8 cellular contexts compared by ENCODE assay signal in genomic region chr2:152718909-152719645, GRCh38. TPM values are rescaled to one million over a fixed set of nuclear protein-coding genes. Genes with fewer than 3 reads are reported as not detected.
A peak's percentile ranks its signal among the peaks of the same experiment; 100 is the strongest.
DNase-seq lines count a peak whose midpoint lies in the region; ATAC-seq, FAIRE-seq and TF ChIP-seq lines count a peak whose summit lies in the region.

No MANE protein-coding gene starts in this region.

- H3K27ac Mint-ChIP-seq in activated naive CD4-positive, alpha-beta T cell treated with anti-CD3 and anti-CD28 coated beads, Interleukin-2, amount 10 ng/mL, durations not matched to agents 7 days and 5 days: peak overlapping the region; percentile 97

- peaks cover 9% of the 10 kb centered on the region for H3K27me3 Mint-ChIP-seq in activated naive CD4-positive, alpha-beta T cell treated with anti-CD3 and anti-CD28 coated beads, Interleukin-2, amount 10 ng/mL, durations not matched to agents 7 days and 5 days

- WGBS in HepG2 (ENCODE audit: low lambda C conversion rate): 2% methylated on average over 21 of the region's 23 CpGs
- WGBS in tibial nerve, 2 donors: 3 to 4% methylated on average over 23 of the region's 23 CpGs

- TSS peak; percentile 75 for BruUV-seq in PC-9 (replicated peaks; lab: Mats Ljungman, UMichigan)
- TSS peak; percentile 58 for BruUV-seq in HepG2 (replicated peaks; lab: Mats Ljungman, UMichigan)

- H3K9me3 ChIP-seq in PC-9 (ENCODE audit: insufficient read depth, low read depth) (no peaks in the 10 kb centered on the region), HepG2 (ENCODE audit: low read length) (no peaks in the 10 kb centered on the region), tibial nerve (no peaks in the 10 kb centered on the region)

- in situ Hi-C loops in HepG2 (cut with HindIII; ENCODE audit: extremely low pct_ligation_motif_present, low pct_unique_long_range_greater_than_20kb): loop anchor here (5.0 to 10.0 kb wide), 2 partner anchors 542 to 894 kb away; partner anchors contain the start of genes ARL5A and STAM2

- no peaks in the 10 kb centered on the region for H3K9me3 Mint-ChIP-seq in activated naive CD4-positive, alpha-beta T cell treated with anti-CD3 and anti-CD28 coated beads, Interleukin-2, amount 10 ng/mL, durations not matched to agents 7 days and 5 days

- no peaks in the 10 kb centered on the region for H3K9me2 ChIP-seq in PC-9 (ENCODE audit: insufficient read depth)

- H4K20me1 ChIP-seq in KMS-11 (ENCODE audit: insufficient read depth) (peaks cover 17% of the 10 kb centered on the region; the same call in 1 of the 2 replicates), PC-9 (ENCODE audit: insufficient read depth) (peaks cover 27% of the 10 kb centered on the region), HepG2 (ENCODE audit: insufficient read depth, low read length) (peaks cover 35% of the 10 kb centered on the region)

- peak; percentile 16 for ATAC-seq in HepG2

- TF ChIP-seq RAD21 in HepG2 (CRISPR knock-in tag; IDR thresholded peaks at IDR 0.05): no peak

- TF ChIP-seq POLR2A in H54 (IDR thresholded peaks at IDR 0.05; ENCODE audit: low read depth, low read length) (no peak), HepG2 (IDR thresholded peaks at IDR 0.05; ENCODE audit: insufficient read depth in 1 of 2, low read depth in 2 of 2, low read length in 2 of 2) (no peak), tibial nerve (IDR thresholded peaks at IDR 0.05) (no peak)

- no peak for DNase-seq in activated naive CD4-positive, alpha-beta T cell treated with anti-CD3 and anti-CD28 coated beads, Interleukin-2, amount 10 ng/mL, durations not matched to agents 7 days and 5 days
- DNase-seq in activated naive CD4-positive, alpha-beta T cell treated with anti-CD3 and anti-CD28 coated beads, Interleukin-2, amount 50 U/mL, for 16 hours: no peak
- DNase-seq in H54 (ENCODE audit: insufficient read length, low spot score): peak; percentile 23
- peak; percentile 68 to 77 for DNase-seq in PC-9
- DNase-seq in caudate nucleus (lab: John Stamatoyannopoulos, UW): peak in 2 of 61 donors; percentile 37 to 43
- peak; percentile 63 for DNase-seq in HepG2 (ENCODE audit: low spot score)
- DNase-seq in tibial nerve (ENCODE audit: low spot score in 2 of 2): peak in 1 of 2 donors; percentile 5

- H3K4me1 Mint-ChIP-seq in activated naive CD4-positive, alpha-beta T cell treated with anti-CD3 and anti-CD28 coated beads, Interleukin-2, amount 10 ng/mL, durations not matched to agents 7 days and 5 days: peaks cover 65% of the 10 kb centered on the region

- H3K4me3 Mint-ChIP-seq in activated naive CD4-positive, alpha-beta T cell treated with anti-CD3 and anti-CD28 coated beads, Interleukin-2, amount 10 ng/mL, durations not matched to agents 7 days and 5 days: peak overlapping the region; percentile 96

- FAIRE-seq in H54 (lab: Jason Lieb, UNC) (peak; percentile 97), HepG2 (lab: Jason Lieb, UNC) (no peak)

- no peak for TF ChIP-seq CTCF in KMS-11 (conservative IDR thresholded peaks at IDR 0.05; ENCODE audit: low read depth, low read length)
- no peak for TF ChIP-seq CTCF in PC-9 (conservative IDR thresholded peaks at IDR 0.05)
- no peak for TF ChIP-seq CTCF in HepG2 (CRISPR knock-in tag; IDR thresholded peaks at IDR 0.05)
- TF ChIP-seq CTCF in tibial nerve (IDR thresholded peaks at IDR 0.05): no peak

- CTCF ChIA-PET in activated naive CD4-positive, alpha-beta T cell treated with anti-CD3 and anti-CD28 coated beads, Interleukin-2, amount 10 ng/mL, durations not matched to agents 7 days and 5 days (lab: Charles Lee): interaction anchor here (3.8 kb wide), 1 partner anchor 11 kb away, joined by 10 read pairs; no protein-coding TSS in a partner anchor
- CTCF ChIA-PET in PC-9 (lab: Charles Lee): no interaction called here
- CTCF ChIA-PET in HepG2 (lab: Yijun Ruan, JAX; ENCODE audit: low intra/inter-chr PET ratio, low total read pairs): interaction anchor here (1.4 kb wide), 1 partner anchor 21 kb away, joined by 3 read pairs; no protein-coding TSS in a partner anchor

- intact Hi-C loops in PC-9 (cut with micrococcal nuclease; ENCODE audit: unreplicated experiment) (loop anchor here (10.0 kb wide), 2 partner anchors 304 to 684 kb away; no protein-coding TSS in a partner anchor), HepG2 (cut with micrococcal nuclease; ENCODE audit: unreplicated experiment) (loop anchor here (5.0 kb wide), 1 partner anchor 542 kb away; the partner anchor contains the start of gene STAM2)

- H3K27me3 ChIP-seq in KMS-11 (ENCODE audit: insufficient read depth, low read depth) (no peaks in the 10 kb centered on the region), PC-9 (ENCODE audit: insufficient read depth, low read depth) (no peaks in the 10 kb centered on the region), HepG2 (ENCODE audit: control insufficient read depth in 1 of 2, insufficient read depth in 2 of 2, low read length in 2 of 2) (no peaks in the 10 kb centered on the region; a peak in 1 of 5 replicates), tibial nerve (no peaks in the 10 kb centered on the region)

- H3F3A ChIP-seq in PC-9 (ENCODE audit: insufficient read depth, low read depth): peaks cover 10% of the 10 kb centered on the region; the same call in 1 of the 2 replicates

- peaks cover 48% of the 10 kb centered on the region for H3K4me1 ChIP-seq in KMS-11 (ENCODE audit: low read depth, poor library complexity, severe bottlenecking)
- H3K4me1 ChIP-seq in PC-9 (replicated peaks; ENCODE audit: insufficient read depth): peaks cover 21% of the 10 kb centered on the region
- peaks cover 58% of the 10 kb centered on the region for H3K4me1 ChIP-seq in HepG2 (ENCODE audit: insufficient read depth, low read length)
- H3K4me1 ChIP-seq in tibial nerve: peaks cover 0 to 76% (median 19%) of the 10 kb centered on the region in 4 donors

- peak overlapping the region; percentile 85 for H3K4me3 ChIP-seq in KMS-11 (IDR thresholded peaks at IDR 0.05; ENCODE audit: insufficient read depth, low read depth, low read length)
- peak overlapping the region; percentile 87 for H3K4me3 ChIP-seq in PC-9
- H3K4me3 ChIP-seq in HepG2 (replicated peaks in 1 of 3; ENCODE audit: insufficient read depth in 1 of 3, low read depth in 2 of 3, low read length in 3 of 3): peak overlapping the region; percentile 75 to 96 (median 82)
- peak overlapping the region; percentile 81 to 91 (median 88) for H3K4me3 ChIP-seq in tibial nerve

- H2AFZ ChIP-seq in KMS-11 (ENCODE audit: low read depth) (peak overlapping the region; percentile 74), PC-9 (peak overlapping the region; percentile 92), HepG2 (ENCODE audit: low read length) (no peak overlapping the region)

- TF ChIP-seq EP300 in HepG2 (IDR thresholded peaks at IDR 0.05; ENCODE audit: low read depth in 2 of 2, low read length in 2 of 2) (no peak), HepG2 (CRISPR knock-in tag; IDR thresholded peaks at IDR 0.05; ENCODE audit: borderline replicate concordance) (no peak), tibial nerve (IDR thresholded peaks at IDR 0.05) (no peak)

- peaks cover 33% of the 10 kb centered on the region for H3K36me3 Mint-ChIP-seq in activated naive CD4-positive, alpha-beta T cell treated with anti-CD3 and anti-CD28 coated beads, Interleukin-2, amount 10 ng/mL, durations not matched to agents 7 days and 5 days

- peak overlapping the region; percentile 90 for H3K9ac ChIP-seq in KMS-11
- peak overlapping the region; percentile 96 for H3K9ac ChIP-seq in HepG2 (ENCODE audit: insufficient read depth, low read depth, low read length)

- H3K79me2 ChIP-seq in KMS-11 (ENCODE audit: insufficient read depth, low read depth): peaks cover 66% of the 10 kb centered on the region
- peaks cover 67% of the 10 kb centered on the region for H3K79me2 ChIP-seq in PC-9 (ENCODE audit: low read depth)
- peaks cover 76% of the 10 kb centered on the region for H3K79me2 ChIP-seq in HepG2 (ENCODE audit: insufficient read depth, low read length)

- POLR2A ChIA-PET in PC-9 (lab: Charles Lee; ENCODE audit: unreplicated experiment): interaction anchor here (0.6 kb wide), 1 partner anchor 941 kb away, joined by 4 read pairs; no protein-coding TSS in a partner anchor
- POLR2A ChIA-PET in HepG2 (lab: Yijun Ruan, JAX): no interaction called here

- H3K27ac ChIP-seq in KMS-11 (peak overlapping the region; percentile 88), PC-9 (peak overlapping the region; percentile 82), caudate nucleus (ENCODE audit: low read depth, low read length) (peak overlapping the region; percentile 99), HepG2 (ENCODE audit: extremely low read length, insufficient read depth, low read length) (peak overlapping the region; percentile 97), tibial nerve (peak overlapping the region; percentile 94 to 99 (median 96))

- H3K4me2 ChIP-seq in KMS-11 (peak overlapping the region; percentile 93), PC-9 (peak overlapping the region; percentile 89), HepG2 (ENCODE audit: low read depth, low read length) (peak overlapping the region; percentile 78)

- H3K36me3 ChIP-seq in KMS-11 (ENCODE audit: insufficient read depth) (peaks cover 5% of the 10 kb centered on the region; the same call in 1 of the 2 replicates), PC-9 (ENCODE audit: low read depth) (peaks cover 21% of the 10 kb centered on the region), HepG2 (replicated peaks in 1 of 2; ENCODE audit: control insufficient read depth in 1 of 2, insufficient read depth in 2 of 2, low read length in 2 of 2) (peaks cover 0 to 12% of the 10 kb centered on the region in 2 experiments; a peak in 3 of 5 replicates), tibial nerve (peaks cover 0 to 9% (median under 1%) of the 10 kb centered on the region in 3 donors)

RNA-seq across cellular contexts. Expression of gene ARL6IP6, which starts 0.7 kb away (rescaled TPM):
- total RNA-seq in PC-9 (2021) (24.5 and 27.2 TPM in 2 replicates), HepG2 (2016; rRNA removed; fragmentation: Illumina TruSeq; extraction: Trizol) (37.0 and 45.0 TPM in 2 replicates), tibial nerve (10 to 100 TPM; 17.5 to 28.5 (median 23.6) TPM)
- 10.2 and 14.5 TPM in 2 replicates for total RNA-seq in HepG2 (2016; cell fraction: cytosol; rRNA removed; fragmentation: Illumina TruSeq; extraction: Trizol; ENCODE audit: low read depth)
- 39.8 and 51.4 TPM in 2 replicates for total RNA-seq in HepG2 (2016; cell fraction: insoluble cytoplasmic fraction; rRNA removed; fragmentation: Illumina TruSeq; extraction: Trizol)
- 26.9 and 28.4 TPM in 2 replicates for total RNA-seq in HepG2 (2016; cell fraction: membrane; rRNA removed; fragmentation: Illumina TruSeq; extraction: Trizol)
- total RNA-seq in HepG2 (2016; cell fraction: nucleus; rRNA removed; fragmentation: Illumina TruSeq; extraction: Trizol): 35.9 and 36.0 TPM in 2 replicates
- 44.8 and 65.9 TPM in 2 replicates for polyA plus RNA-seq in HepG2 (2011; rRNA removed)
- polyA plus RNA-seq in HepG2 (2011; cell fraction: cytosol; rRNA removed): 37.3 and 60.4 TPM in 2 replicates
- polyA plus RNA-seq in HepG2 (2011; cell fraction: nucleus; rRNA removed): 55.7 and 74.9 TPM in 2 replicates
- 33.9 and 42.3 TPM in 2 replicates for polyA plus RNA-seq in HepG2 (2012)
- polyA plus RNA-seq in HepG2 (2016; cell fraction: cytosol; fragmentation: Illumina TruSeq; extraction: Trizol; ENCODE audit: low read depth): 12.5 and 14.3 TPM in 2 replicates
- polyA plus RNA-seq in HepG2 (2016; cell fraction: insoluble cytoplasmic fraction; fragmentation: Illumina TruSeq; extraction: Trizol; ENCODE audit: low read depth): 38.5 and 44.9 TPM in 2 replicates
- polyA plus RNA-seq in HepG2 (2016; cell fraction: membrane; fragmentation: Illumina TruSeq; extraction: Trizol; ENCODE audit: low read depth): 20.8 and 22.0 TPM in 2 replicates
- 79.3 and 79.5 TPM in 2 replicates for polyA plus RNA-seq in HepG2 (2016; cell fraction: nucleus; fragmentation: Illumina TruSeq; extraction: Trizol; ENCODE audit: insufficient read depth, low read depth)
- 6.6 and 17.3 TPM in 2 replicates for polyA minus RNA-seq in HepG2 (2011; rRNA and poly(A)+ RNA removed; ENCODE audit: low replicate concordance)
- polyA minus RNA-seq in HepG2 (2011; cell fraction: cytosol; rRNA and poly(A)+ RNA removed): 26.2 and 26.8 TPM in 2 replicates
- polyA minus RNA-seq in HepG2 (2011; cell fraction: nucleus; rRNA and poly(A)+ RNA removed): 39.1 and 39.4 TPM in 2 replicates

RNA-seq across cellular contexts. Expression of gene PRPF40A, which starts 1.8 kb away (rescaled TPM):
- total RNA-seq in PC-9 (2021): 94.1 and 119 TPM in 2 replicates
- total RNA-seq in HepG2 (2016; rRNA removed; fragmentation: Illumina TruSeq; extraction: Trizol): 207 and 298 TPM in 2 replicates
- total RNA-seq in HepG2 (2016; cell fraction: cytosol; rRNA removed; fragmentation: Illumina TruSeq; extraction: Trizol; ENCODE audit: low read depth): 13.8 and 17.8 TPM in 2 replicates
- 197 and 307 TPM in 2 replicates for total RNA-seq in HepG2 (2016; cell fraction: insoluble cytoplasmic fraction; rRNA removed; fragmentation: Illumina TruSeq; extraction: Trizol)
- total RNA-seq in HepG2 (2016; cell fraction: membrane; rRNA removed; fragmentation: Illumina TruSeq; extraction: Trizol): 36.4 and 50.5 TPM in 2 replicates
- total RNA-seq in HepG2 (2016; cell fraction: nucleus; rRNA removed; fragmentation: Illumina TruSeq; extraction: Trizol): 210 and 217 TPM in 2 replicates
- polyA plus RNA-seq in HepG2 (2011; rRNA removed): 136 and 146 TPM in 2 replicates
- 60.8 and 75.9 TPM in 2 replicates for polyA plus RNA-seq in HepG2 (2011; cell fraction: cytosol; rRNA removed)
- polyA plus RNA-seq in HepG2 (2011; cell fraction: nucleus; rRNA removed): 306 and 320 TPM in 2 replicates
- polyA plus RNA-seq in HepG2 (2012): 82.3 and 89.5 TPM in 2 replicates
- 7.4 and 10.2 TPM in 2 replicates for polyA plus RNA-seq in HepG2 (2016; cell fraction: cytosol; fragmentation: Illumina TruSeq; extraction: Trizol; ENCODE audit: low read depth)
- 178 and 180 TPM in 2 replicates for polyA plus RNA-seq in HepG2 (2016; cell fraction: insoluble cytoplasmic fraction; fragmentation: Illumina TruSeq; extraction: Trizol; ENCODE audit: low read depth)
- 9.4 and 18.3 TPM in 2 replicates for polyA plus RNA-seq in HepG2 (2016; cell fraction: membrane; fragmentation: Illumina TruSeq; extraction: Trizol; ENCODE audit: low read depth)
- 166 and 184 TPM in 2 replicates for polyA plus RNA-seq in HepG2 (2016; cell fraction: nucleus; fragmentation: Illumina TruSeq; extraction: Trizol; ENCODE audit: insufficient read depth, low read depth)
- polyA minus RNA-seq in HepG2 (2011; rRNA and poly(A)+ RNA removed; ENCODE audit: low replicate concordance): 446 and 636 TPM in 2 replicates
- 103 and 105 TPM in 2 replicates for polyA minus RNA-seq in HepG2 (2011; cell fraction: cytosol; rRNA and poly(A)+ RNA removed)
- 421 and 455 TPM in 2 replicates for polyA minus RNA-seq in HepG2 (2011; cell fraction: nucleus; rRNA and poly(A)+ RNA removed)
- 10 to 100 TPM; 66.4 to 97.7 (median 77.6) TPM for total RNA-seq in tibial nerve

Comparison
In these comparisons a context has a peak if more than half of its experiments do, and no peak if none do; other contexts are left out.
1. DNase-seq: peak in H54 (single experiment), PC-9 (2 of 2) and HepG2 (single experiment); none in activated naive CD4-positive, alpha-beta T cell treated with anti-CD3 and anti-CD28 coated beads, Interleukin-2, amount 10 ng/mL, durations not matched to agents 7 days and 5 days (single experiment) and activated naive CD4-positive, alpha-beta T cell treated with anti-CD3 and anti-CD28 coated beads, Interleukin-2, amount 50 U/mL, for 16 hours (single experiment).
2. Peak in every context shown above with its lines, with median percentiles within 50 percentile points of each other: H3K27ac ChIP-seq, H3K4me2 ChIP-seq and H3K4me3 ChIP-seq.